8 cellular contexts compared by ENCODE assay signal in genomic region chr7:130069978-130070899, GRCh38. TPM values are rescaled to one million over a fixed set of nuclear protein-coding genes. Genes with fewer than 3 reads are reported as not detected.
DNase-seq lines count a peak whose midpoint lies in the region; ATAC-seq and TF ChIP-seq lines count a peak whose summit lies in the region.

Gene KLHDC10, plus strand, starts transcription at chr7:130070534. Its CDS starts 110 bp downstream, at chr7:130070644.

- intact Hi-C loops in heart right ventricle (cut with DNase I) (loop anchor here in 7 of 10 donors (5.0 to 10.0 kb wide), 5 partner anchors 135 to 765 kb away; partner anchors contain the start of genes SSMEM1 (in 1 of the 7) and TMEM209 (in 1 of the 7)), posterior vena cava (cut with DNase I) (no loop called here), upper lobe of right lung (cut with DNase I) (no loop called here)

- TF ChIP-seq CTCF in GM13977 (IDR thresholded peaks at IDR 0.05; ENCODE audit: extremely low read depth, insufficient read depth, missing control alignments): no peak
- no peak for TF ChIP-seq CTCF in heart right ventricle (IDR thresholded peaks at IDR 0.05)
- TF ChIP-seq CTCF in upper lobe of right lung (IDR thresholded peaks at IDR 0.05): no peak

- H3K27me3 ChIP-seq in heart right ventricle: no peaks in the 10 kb centered on the region
- H3K27me3 ChIP-seq in upper lobe of right lung: no peaks in the 10 kb centered on the region

- peak within 1 kb of the TSS; percentile 61 to 93 (median 86) for H3K27ac ChIP-seq in heart right ventricle
- H3K27ac ChIP-seq in upper lobe of right lung: peak within 1 kb of the TSS; percentile 82

- no peaks in the 10 kb centered on the region for H3K9me3 Mint-ChIP-seq in T-helper 1 cell treated with Interleukin-12 subunit alpha and Interleukin-12 subunit beta and Interleukin-4 antibody, amounts not matched to agents 30 μg/mL and 1 μg/mL, for 36 hours

- peak within 1 kb of the TSS; percentile 94 for H3K4me3 Mint-ChIP-seq in T-helper 1 cell treated with Interleukin-12 subunit alpha and Interleukin-12 subunit beta and Interleukin-4 antibody, amounts not matched to agents 30 μg/mL and 1 μg/mL, for 36 hours

- H3K27me3 Mint-ChIP-seq in T-helper 1 cell treated with Interleukin-12 subunit alpha and Interleukin-12 subunit beta and Interleukin-4 antibody, amounts not matched to agents 30 μg/mL and 1 μg/mL, for 36 hours (ENCODE audit: low read depth): no peaks in the 10 kb centered on the region

- no peaks in the 10 kb centered on the region for H3K36me3 ChIP-seq in heart right ventricle
- no peaks in the 10 kb centered on the region for H3K36me3 ChIP-seq in upper lobe of right lung

- WGBS in heart right ventricle, 2 donors: 0 to 1% methylated on average over 57 of the region's 57 CpGs

- H3K4me3 ChIP-seq in heart right ventricle (peak within 1 kb of the TSS; percentile 70 to 98 (median 90)), upper lobe of right lung (peak within 1 kb of the TSS; percentile 96)

- peak; percentile 96 for ATAC-seq in HG02884 (IDR thresholded peaks at IDR 0.05; ENCODE audit: unreplicated experiment)
- ATAC-seq in heart right ventricle: peak; percentile 98 to 100 (median 99)
- peak; percentile 98 for ATAC-seq in upper lobe of right lung

- in situ Hi-C loops in GM13977 (cut with MboI; ENCODE audit: low pct_unique_long_range_greater_than_20kb, low sequenced_read_pairs, unreplicated experiment): loop anchor here (10.0 to 25.0 kb wide), 2 partner anchors 685 to 767 kb away; no protein-coding TSS in a partner anchor

- peaks cover 30% of the 10 kb centered on the region for H3K4me1 Mint-ChIP-seq in T-helper 1 cell treated with Interleukin-12 subunit alpha and Interleukin-12 subunit beta and Interleukin-4 antibody, amounts not matched to agents 30 μg/mL and 1 μg/mL, for 36 hours (ENCODE audit: low read depth)

- H3K27ac Mint-ChIP-seq in T-helper 1 cell treated with Interleukin-12 subunit alpha and Interleukin-12 subunit beta and Interleukin-4 antibody, amounts not matched to agents 30 μg/mL and 1 μg/mL, for 36 hours: peak within 1 kb of the TSS; percentile 80

- H3K9me3 ChIP-seq in heart right ventricle (no peaks in the 10 kb centered on the region), upper lobe of right lung (no peaks in the 10 kb centered on the region)

- peaks cover 5% of the 10 kb centered on the region for H3K36me3 Mint-ChIP-seq in T-helper 1 cell treated with Interleukin-12 subunit alpha and Interleukin-12 subunit beta and Interleukin-4 antibody, amounts not matched to agents 30 μg/mL and 1 μg/mL, for 36 hours (ENCODE audit: low read depth)

- H3K4me1 ChIP-seq in heart right ventricle (peaks cover 0 to 43% (median 33%) of the 10 kb centered on the region in 9 donors), upper lobe of right lung (peaks cover 32% of the 10 kb centered on the region)

- DNase-seq in GM13977 (ENCODE audit: low spot score) (peak; percentile 98), NCI-H1694 (lab: John Stamatoyannopoulos, UW) (peak; percentile 99), amniotic stem cell (lab: John Stamatoyannopoulos, UW) (peak; percentile 98), heart right ventricle (peak; percentile 95 to 99), posterior vena cava (ENCODE audit: low spot score) (peak; percentile 99), upper lobe of right lung (peak; percentile 97)

RNA-seq across cellular contexts. Expression of gene KLHDC10, which starts in this region (rescaled TPM):
- total RNA-seq in heart right ventricle: 10 to 100 TPM; 23.4 to 33.7 (median 28.6) TPM
- 10 to 100 TPM in 1 of 2 donors, 1 to 10 TPM in 1; 9.1 to 10.2 TPM for polyA plus RNA-seq in heart right ventricle
- total RNA-seq in posterior vena cava: 10 to 100 TPM; 22.6 to 24.6 TPM
- 32.0 TPM for total RNA-seq in upper lobe of right lung

Comparison
In these comparisons a context has a peak if more than half of its experiments do, and no peak if none do; other contexts are left out.
1. Peak in every context shown above with its lines: DNase-seq, ATAC-seq, H3K4me3 ChIP-seq and H3K27ac ChIP-seq.
2. intact Hi-C loops: an anchor here in heart right ventricle (5.0 to 10.0 kb wide); none called in posterior vena cava and upper lobe of right lung.